In genomic region chr2:48968011-48968410, GRCh38 we compare ENCODE assay signal across 22 cellular contexts.
A peak's percentile ranks its signal among the peaks of the same experiment; 100 is the strongest.
DNase-seq lines count a peak whose midpoint lies in the region; ATAC-seq, FAIRE-seq and TF ChIP-seq lines count a peak whose summit lies in the region.
"Had no signal": no experiment of that assay in that cellular context is flagged by ENCODE, and none has a peak within 500 bp of the region (broad histone marks: within the 10 kb centered on the region; RNA-seq: fewer than 3 reads in every experiment).

No MANE protein-coding gene starts in this region.

- H2BK5ac ChIP-seq in mesenchymal stem cell (ENCODE audit: low read depth, low read length, poor library complexity, severe bottlenecking), result no peak overlapping the region

- H3K9me3 ChIP-seq in mesenchymal stem cell (ENCODE audit: control insufficient read depth, low read length), result no peaks in the 10 kb centered on the region
- H3K9me3 ChIP-seq: BE2C, BLaER1 had no signal

- no peak overlapping the region for H2AK5ac ChIP-seq in mesenchymal stem cell (ENCODE audit: low read length, severe bottlenecking)

- H3K14ac ChIP-seq in mesenchymal stem cell (ENCODE audit: low read length in 2 of 2), result no peak overlapping the region

- no peak for ATAC-seq in HG03025 (IDR thresholded peaks at IDR 0.05; ENCODE audit: low FRiP score, unreplicated experiment)

- H4K8ac ChIP-seq in mesenchymal stem cell (ENCODE audit: low read length), result no peak overlapping the region

- no peaks in the 10 kb centered on the region for H3K79me1 ChIP-seq in mesenchymal stem cell (replicated peaks; ENCODE audit: low read length, poor library complexity, severe bottlenecking)

- H3K23ac ChIP-seq in mesenchymal stem cell (ENCODE audit: low read length in 2 of 2), result no peak overlapping the region

- H3K4me3 ChIP-seq in dorsolateral prefrontal cortex, result no peak overlapping the region
- no peak overlapping the region for H3K4me3 ChIP-seq in mesenchymal stem cell (ENCODE audit: insufficient read depth in 1 of 2, low read depth in 1 of 2, low read length in 2 of 2)
- H3K4me3 ChIP-seq: BLaER1 had no signal

- no peaks in the 10 kb centered on the region for H3K4me1 ChIP-seq in mesenchymal stem cell (ENCODE audit: control insufficient read depth, insufficient read depth, low read depth, low read length)
- H3K4me1 ChIP-seq: BE2C, BLaER1 had no signal

- H3K27me3 ChIP-seq in dorsolateral prefrontal cortex, result no peaks in the 10 kb centered on the region
- H3K27me3 ChIP-seq in mesenchymal stem cell (ENCODE audit: control insufficient read depth in 1 of 2, insufficient read depth in 1 of 2, low read length in 2 of 2), result no peaks in the 10 kb centered on the region
- H3K27me3 ChIP-seq: BE2C, BLaER1 had no signal

- no peak overlapping the region for H3K4ac ChIP-seq in mesenchymal stem cell (ENCODE audit: low read depth in 1 of 2, low read length in 2 of 2)

- no peak overlapping the region for H2BK12ac ChIP-seq in mesenchymal stem cell (ENCODE audit: low read length in 2 of 2)

- H3K36me3 ChIP-seq in mesenchymal stem cell (ENCODE audit: control insufficient read depth in 1 of 2, insufficient read depth in 2 of 2, low read depth in 1 of 2, low read length in 2 of 2), result no peaks in the 10 kb centered on the region
- H3K36me3 ChIP-seq: BE2C, BLaER1 had no signal

- peak; percentile 92 for FAIRE-seq in D721Med (lab: Jason Lieb, UNC)
- FAIRE-seq: A204.1, G401.6, GM12891 had no signal

- H3K18ac ChIP-seq in mesenchymal stem cell (ENCODE audit: low read depth in 1 of 2, low read length in 2 of 2), result no peak overlapping the region

- no peak overlapping the region for H4K91ac ChIP-seq in mesenchymal stem cell (ENCODE audit: low read length)

- peak; percentile 56 for DNase-seq in D721Med (ENCODE audit: insufficient read length, low spot score)
- peak; percentile 24 for DNase-seq in NCI-H82 treated with DMSO at 0.1 percent for 48 hours (lab: John Stamatoyannopoulos, UW; ENCODE audit: unreplicated experiment)
- no peak for DNase-seq in dorsolateral prefrontal cortex
- DNase-seq in NCI-H146 treated with DMSO at 0.1 percent for 48 hours (lab: John Stamatoyannopoulos, UW; ENCODE audit: unreplicated experiment), result no peak
- DNase-seq in posterior cingulate gyrus, result no peak
- DNase-seq in mesenchymal stem cell, result no peak
- DNase-seq: 8988T; ACHN; BE2C; C1 segment of cervical spinal cord; Calu3; CD4-positive, alpha-beta memory T cell; CD4-positive, CD25-positive, alpha-beta regulatory T cell; CD8-positive, alpha-beta memory T cell; COR-L47; DMS79 treated with DMSO at 0.1 percent for 48 hours; GF-D8 had no signal

- no peak overlapping the region for H2BK15ac ChIP-seq in mesenchymal stem cell (ENCODE audit: low read depth, poor library complexity, severe bottlenecking)

- intact Hi-C loops in dorsolateral prefrontal cortex (cut with DNase I), result no loop called here
- intact Hi-C loops in posterior cingulate gyrus (cut with DNase I), result no loop called here

- WGBS in mesenchymal stem cell, result 67% methylated on average over 4 of the region's 4 CpGs

- no peak overlapping the region for H2BK120ac ChIP-seq in mesenchymal stem cell (ENCODE audit: low read depth, low read length)

- H3K27ac ChIP-seq in dorsolateral prefrontal cortex, result peak overlapping the region in 31 of 59 donors; percentile 1 to 78 (median 41)
- H3K27ac ChIP-seq in mesenchymal stem cell (ENCODE audit: low read length, poor library complexity, severe bottlenecking), result no peak overlapping the region
- H3K27ac ChIP-seq: BLaER1 had no signal

- TF ChIP-seq CTCF in D721Med (IDR thresholded peaks at IDR 0.05; ENCODE audit: insufficient read depth, missing control alignments), result no peak
- TF ChIP-seq CTCF in dorsolateral prefrontal cortex (IDR thresholded peaks at IDR 0.05 in 54 of 56, conservative IDR thresholded peaks at IDR 0.05 in 2 of 56; ENCODE audit: low read depth in 1 of 56, partially characterized antibody in 56 of 56), result no peak

- no peak overlapping the region for H2AFZ ChIP-seq in mesenchymal stem cell (ENCODE audit: low read depth, low read length)

- no peak overlapping the region for H3K9ac ChIP-seq in mesenchymal stem cell (ENCODE audit: low read length)
- H3K9ac ChIP-seq: BLaER1 had no signal

- no peak overlapping the region for H3K4me2 ChIP-seq in mesenchymal stem cell (ENCODE audit: low read length, poor library complexity, severe bottlenecking)
- H3K4me2 ChIP-seq: BLaER1 had no signal

Comparison
In these comparisons a context has a peak if more than half of its experiments do, and no peak if none do; other contexts are left out.
1. DNase-seq: peak in D721Med (single experiment) and NCI-H82 treated with DMSO at 0.1 percent for 48 hours (single experiment); none in dorsolateral prefrontal cortex (0 of 10), NCI-H146 treated with DMSO at 0.1 percent for 48 hours (single experiment), posterior cingulate gyrus (0 of 10) and mesenchymal stem cell (single experiment).